Comparison of ENCODE assay signal across 18 cellular contexts in the genomic region with DNA sequence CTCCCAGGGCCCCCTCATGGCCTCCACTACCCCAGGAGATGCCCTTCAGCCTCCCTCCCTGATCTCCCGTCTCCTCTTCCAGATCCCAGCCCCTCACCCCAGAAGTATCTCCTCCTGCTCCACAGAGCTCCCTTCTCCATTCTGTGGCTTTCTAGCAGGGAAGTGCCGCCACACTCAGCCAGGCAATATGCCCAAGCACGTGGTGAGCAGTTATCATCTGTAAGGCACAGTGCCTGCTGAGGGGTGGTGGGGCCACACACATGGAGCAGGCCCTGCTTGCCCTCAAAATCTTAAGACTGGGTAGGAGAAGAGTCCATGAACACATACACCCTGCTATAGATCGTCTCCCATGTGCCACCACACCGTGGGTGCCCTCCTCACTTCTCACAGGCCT. TPM values are rescaled to one million over a fixed set of nuclear protein-coding genes. Genes with fewer than 3 reads are reported as not detected.
DNase-seq lines count a peak whose midpoint lies in the region; ATAC-seq, FAIRE-seq and TF ChIP-seq lines count a peak whose summit lies in the region.
"Had no signal": no experiment of that assay in that cellular context is flagged by ENCODE, and none has a peak within 500 bp of the region (broad histone marks: within the 10 kb centered on the region; RNA-seq: fewer than 3 reads in every experiment).

No MANE protein-coding gene starts in this region.

- no peaks in the 10 kb centered on the region for H3K36me3 Mint-ChIP-seq in T-helper 2 cell treated with Interferon-gamma antibody and Interleukin-4, amounts not matched to agents 5 μg/mL and 100 μg/mL, for 36 hours (ENCODE audit: low read depth)
- H3K36me3 Mint-ChIP-seq in stimulated activated effector memory CD8-positive, alpha-beta T cell treated with anti-CD3 and anti-CD28 coated beads, Interleukin-12 subunit alpha, Interleukin-12 subunit beta, amount 100 ng/mL, for 72 hours, result no peaks in the 10 kb centered on the region

- no peaks in the 10 kb centered on the region for H3K27me3 ChIP-seq in Peyer's patch

- ATAC-seq in stimulated activated effector memory CD8-positive, alpha-beta T cell treated with anti-CD3 and anti-CD28 coated beads, Interleukin-12 subunit alpha, Interleukin-12 subunit beta, amount 100 ng/mL, for 72 hours, result no peak
- ATAC-seq in GM18502 (IDR thresholded peaks at IDR 0.05; ENCODE audit: poor library complexity, unreplicated experiment) (no peak), GM18873 (IDR thresholded peaks at IDR 0.05; ENCODE audit: low FRiP score, unreplicated experiment) (no peak)

- H3K9me3 ChIP-seq in Peyer's patch (no peaks in the 10 kb centered on the region), kidney (ENCODE audit: control insufficient read depth in 1 of 2, low read length in 2 of 2) (no peaks in the 10 kb centered on the region)

- H3K9me3 Mint-ChIP-seq in T-helper 2 cell treated with Interferon-gamma antibody and Interleukin-4, amounts not matched to agents 5 μg/mL and 100 μg/mL, for 36 hours, result no peaks in the 10 kb centered on the region
- no peaks in the 10 kb centered on the region for H3K9me3 Mint-ChIP-seq in stimulated activated effector memory CD8-positive, alpha-beta T cell treated with anti-CD3 and anti-CD28 coated beads, Interleukin-12 subunit alpha, Interleukin-12 subunit beta, amount 100 ng/mL, for 72 hours
- H3K9me3 Mint-ChIP-seq: IgD-negative memory B cell had no signal

- FAIRE-seq in kidney (lab: Jason Lieb, UNC), result no peak

- H3K9ac ChIP-seq in kidney (ENCODE audit: low read length in 2 of 2), result no peak overlapping the region

- H3K4me3 Mint-ChIP-seq in T-helper 2 cell treated with Interferon-gamma antibody and Interleukin-4, amounts not matched to agents 5 μg/mL and 100 μg/mL, for 36 hours, result no peak overlapping the region
- H3K4me3 Mint-ChIP-seq in stimulated activated effector memory CD8-positive, alpha-beta T cell treated with anti-CD3 and anti-CD28 coated beads, Interleukin-12 subunit alpha, Interleukin-12 subunit beta, amount 100 ng/mL, for 72 hours, result no peak overlapping the region
- H3K4me3 Mint-ChIP-seq: IgD-negative memory B cell had no signal

- H3K27me3 Mint-ChIP-seq in T-helper 2 cell treated with Interferon-gamma antibody and Interleukin-4, amounts not matched to agents 5 μg/mL and 100 μg/mL, for 36 hours (ENCODE audit: low read depth), result peaks cover 9% of the 10 kb centered on the region
- H3K27me3 Mint-ChIP-seq: IgD-negative memory B cell had no signal

- peak overlapping the region; percentile 2 for H3K27ac Mint-ChIP-seq in T-helper 2 cell treated with Interferon-gamma antibody and Interleukin-4, amounts not matched to agents 5 μg/mL and 100 μg/mL, for 36 hours
- peak overlapping the region; percentile 10 for H3K27ac Mint-ChIP-seq in stimulated activated effector memory CD8-positive, alpha-beta T cell treated with anti-CD3 and anti-CD28 coated beads, Interleukin-12 subunit alpha, Interleukin-12 subunit beta, amount 100 ng/mL, for 72 hours
- H3K27ac Mint-ChIP-seq: IgD-negative memory B cell had no signal

- H3K4me1 Mint-ChIP-seq in T-helper 2 cell treated with Interferon-gamma antibody and Interleukin-4, amounts not matched to agents 5 μg/mL and 100 μg/mL, for 36 hours (ENCODE audit: low read depth), result peaks cover 2% of the 10 kb centered on the region
- H3K4me1 Mint-ChIP-seq in stimulated activated effector memory CD8-positive, alpha-beta T cell treated with anti-CD3 and anti-CD28 coated beads, Interleukin-12 subunit alpha, Interleukin-12 subunit beta, amount 100 ng/mL, for 72 hours, result peaks cover 4% of the 10 kb centered on the region

- TF ChIP-seq POLR2A in Peyer's patch (IDR thresholded peaks at IDR 0.05), result no peak

- intact Hi-C loops in kidney (cut with DNase I), result no loop called here

- H3K4me1 ChIP-seq in Peyer's patch (peaks cover 0 to 42% (median 6%) of the 10 kb centered on the region in 4 donors), kidney (ENCODE audit: control insufficient read depth in 1 of 2, insufficient read depth in 1 of 2, low read depth in 1 of 2, low read length in 2 of 2) (peaks cover 0 to 3% of the 10 kb centered on the region in 2 donors)

- TF ChIP-seq CTCF in Peyer's patch (IDR thresholded peaks at IDR 0.05), result no peak
- no peak for TF ChIP-seq CTCF in kidney (IDR thresholded peaks at IDR 0.05; ENCODE audit: borderline replicate concordance, extremely low read depth, insufficient read depth)

- H3K27ac ChIP-seq in Peyer's patch (peak overlapping the region in 3 of 4 donors; percentile 89 to 99 (median 96)), kidney (ENCODE audit: low read depth in 2 of 2, low read length in 2 of 2) (no peak overlapping the region)
- H3K27ac ChIP-seq: 22Rv1 had no signal

- H3K4me3 ChIP-seq in Peyer's patch (peak overlapping the region in 1 of 4 donors; percentile 31), kidney (ENCODE audit: low read length in 2 of 2) (no peak overlapping the region)

- no peak for DNase-seq in T-helper 2 cell treated with Interferon-gamma antibody and Interleukin-4, amounts not matched to agents 5 μg/mL and 100 μg/mL, for 36 hours (ENCODE audit: low spot score)
- DNase-seq in T-helper 2 cell, result no peak
- DNase-seq in Peyer's patch, result no peak
- peak; percentile 48 for DNase-seq in kidney
- no peak for DNase-seq in stimulated activated effector memory CD8-positive, alpha-beta T cell treated with anti-CD3 and anti-CD28 coated beads, Interleukin-12 subunit alpha, Interleukin-12 subunit beta, amount 100 ng/mL, for 72 hours (ENCODE audit: low spot score in 2 of 2)
- no peak for DNase-seq in HT-29 (ENCODE audit: low spot score)
- DNase-seq: DMS153, GOT3, NCI-H1417, NCI-H2029 treated with DMSO at 0.1 percent for 48 hours, NCI-H510A, NCI-H82 had no signal

- H3K36me3 ChIP-seq in Peyer's patch, result peaks cover 0 to 11% (median 0%) of the 10 kb centered on the region in 3 donors
- no peaks in the 10 kb centered on the region for H3K36me3 ChIP-seq in kidney (ENCODE audit: control insufficient read depth in 1 of 2, insufficient read depth in 2 of 2, low read length in 2 of 2)

RNA-seq across cellular contexts. Expression of a gene that starts 2.4 kb away (rescaled TPM):
- total RNA-seq in Peyer's patch, result 1,000 to 10,000 TPM in 3 of 4 donors, 100 to 1,000 TPM in 1; 519 to 6,265 (median 3,022) TPM
- total RNA-seq in kidney, result not detected
- not detected for polyA plus RNA-seq in kidney (ENCODE audit: insufficient read depth, low read depth, low replicate concordance)
- 72.8 and 94.3 TPM in 2 replicates for total RNA-seq in HT-29 (2014; rRNA removed; shearing (Covaris generic))
- total RNA-seq: LHCN-M2 had no signal
- polyA plus RNA-seq: BJ, IgD-negative memory B cell had no signal

RNA-seq across cellular contexts. Expression of a gene that starts 7.7 kb away (rescaled TPM):
- total RNA-seq in Peyer's patch, result 10 to 100 TPM; 14.4 to 55.6 (median 37.7) TPM
- total RNA-seq in kidney, result 60.0 TPM
- polyA plus RNA-seq in kidney (ENCODE audit: insufficient read depth, low read depth, low replicate concordance), result 4.7 TPM
- total RNA-seq in HT-29 (2014; rRNA removed; shearing (Covaris generic)), result 15.3 and 16.4 TPM in 2 replicates

RNA-seq across cellular contexts. Expression of a gene that starts 9.6 kb away (rescaled TPM):
- total RNA-seq in Peyer's patch (10 to 100 TPM in 1 of 4 donors, 1 to 10 TPM in 3; 1.7 to 27.5 (median 7.4) TPM), kidney (0.69 TPM)
- polyA plus RNA-seq in kidney (ENCODE audit: insufficient read depth, low read depth, low replicate concordance), result 0.04 TPM
- 0.81 and 1.3 TPM in 2 replicates for total RNA-seq in HT-29 (2014; rRNA removed; shearing (Covaris generic))

RNA-seq across cellular contexts. Expression of a gene that starts 25.0 kb away (rescaled TPM):
- total RNA-seq in Peyer's patch, result 10 to 100 TPM in 1 of 4 donors, 1 to 10 TPM in 3; 6.2 to 10.7 (median 8.9) TPM
- 21.6 TPM for total RNA-seq in kidney
- polyA plus RNA-seq in kidney (ENCODE audit: insufficient read depth, low read depth, low replicate concordance), result 14.7 TPM
- total RNA-seq in HT-29 (2014; rRNA removed; shearing (Covaris generic)), result 7.9 and 10.2 TPM in 2 replicates

RNA-seq across cellular contexts. Expression of a gene that starts 34.1 kb away (rescaled TPM):
- total RNA-seq in Peyer's patch (10 to 100 TPM in 1 of 4 donors, 1 to 10 TPM in 3; 4.7 to 63.5 (median 6.5) TPM), kidney (7.4 TPM)
- polyA plus RNA-seq in kidney (ENCODE audit: insufficient read depth, low read depth, low replicate concordance), result 5.5 TPM
- total RNA-seq in HT-29 (2014; rRNA removed; shearing (Covaris generic)), result 58.7 and 72.9 TPM in 2 replicates

Comparison
In these comparisons a context has a peak if more than half of its experiments do, and no peak if none do; other contexts are left out.
1. H3K27ac ChIP-seq: peak in Peyer's patch (3 of 4); none in kidney (0 of 2).
2. RNA of a gene that starts 2.4 kb away (total RNA-seq): 519 to 6,265 TPM in Peyer's patch and 72.8 to 94.3 TPM in HT-29; not detected in kidney (single experiment); every median in the first group is over 10 times any median in the second.